Comparison of ENCODE assay signal across 12 cellular contexts in the genomic region with DNA sequence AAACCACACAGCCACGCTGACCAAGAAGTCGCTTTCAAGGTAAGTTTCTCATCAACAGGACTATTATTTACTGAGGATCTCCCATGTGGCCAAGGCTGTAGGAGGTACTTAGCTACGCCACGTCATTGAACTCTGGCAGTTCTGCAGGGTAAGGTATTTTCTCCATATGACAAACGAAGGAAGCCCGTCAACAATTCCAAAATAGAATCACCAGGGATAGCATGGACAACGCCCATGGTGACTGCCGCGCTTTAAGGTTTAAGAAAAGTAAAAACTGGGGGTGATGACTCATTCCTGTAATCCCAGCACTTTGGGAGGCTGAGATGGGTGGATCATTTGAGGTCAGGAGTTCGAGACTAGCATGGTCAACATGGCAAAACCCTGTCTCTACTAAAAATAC. TPM values are rescaled to one million over a fixed set of nuclear protein-coding genes. Genes with fewer than 3 reads are reported as not detected.
DNase-seq lines count a peak whose midpoint lies in the region; ATAC-seq, FAIRE-seq and TF ChIP-seq lines count a peak whose summit lies in the region.
"Had no signal": no experiment of that assay in that cellular context is flagged by ENCODE, and none has a peak within 500 bp of the region (broad histone marks: within the 10 kb centered on the region; RNA-seq: fewer than 3 reads in every experiment).

No MANE protein-coding gene starts in this region.

- peaks cover 51% of the 10 kb centered on the region for H3K36me3 Mint-ChIP-seq in activated CD8-positive, alpha-beta T cell treated with anti-CD3 and anti-CD28 coated beads, Interleukin-2, amount 10 ng/mL, durations not matched to agents 7 days and 5 days (ENCODE audit: low read depth)
- peaks cover 22% of the 10 kb centered on the region for H3K36me3 Mint-ChIP-seq in activated CD8-positive, alpha-beta T cell treated with anti-CD3 and anti-CD28 coated beads for 36 hours (ENCODE audit: low read depth)

- no peak for ATAC-seq in activated CD8-positive, alpha-beta T cell treated with anti-CD3 and anti-CD28 coated beads, Interleukin-2, amount 10 ng/mL, durations not matched to agents 7 days and 5 days
- ATAC-seq in activated CD8-positive, alpha-beta T cell treated with anti-CD3 and anti-CD28 coated beads for 36 hours: no peak
- ATAC-seq in lower lobe of right lung: no peak
- ATAC-seq: naive thymus-derived CD4-positive, alpha-beta T cell had no signal

- no peak for TF ChIP-seq POLR2A in transverse colon (IDR thresholded peaks at IDR 0.05)

- H3K4me1 ChIP-seq in lower lobe of right lung (peaks cover 85% of the 10 kb centered on the region), transverse colon (peaks cover 33 to 62% (median 44%) of the 10 kb centered on the region in 4 donors)

- in situ Hi-C loops in transverse colon (cut with MboI; ENCODE audit: low pct_ligation_motif_present in 1 of 4, low pct_unique_long_range_greater_than_20kb in 1 of 4, low sequenced_read_pairs in 3 of 4): no loop called here

- no peak for FAIRE-seq in bronchial epithelial cell (lab: Jason Lieb, UNC)
- FAIRE-seq: TTC549 had no signal

- H3K27ac Mint-ChIP-seq in activated CD8-positive, alpha-beta T cell treated with anti-CD3 and anti-CD28 coated beads, Interleukin-2, amount 10 ng/mL, durations not matched to agents 7 days and 5 days: peak overlapping the region; percentile 39
- H3K27ac Mint-ChIP-seq in activated CD8-positive, alpha-beta T cell treated with anti-CD3 and anti-CD28 coated beads for 36 hours: no peak overlapping the region

- no peaks in the 10 kb centered on the region for H3K27me3 ChIP-seq in bronchial epithelial cell (ENCODE audit: control insufficient read depth, insufficient read depth, low read length)
- no peaks in the 10 kb centered on the region for H3K27me3 ChIP-seq in lower lobe of right lung (ENCODE audit: low read depth)
- no peaks in the 10 kb centered on the region for H3K27me3 ChIP-seq in transverse colon

- TF ChIP-seq CTCF in activated CD8-positive, alpha-beta T cell treated with anti-CD3 and anti-CD28 coated beads for 36 hours (IDR thresholded peaks at IDR 0.05): no peak
- TF ChIP-seq CTCF in bronchial epithelial cell (IDR thresholded peaks at IDR 0.05; ENCODE audit: insufficient read depth, low read length, severe bottlenecking) (no peak), lower lobe of right lung (IDR thresholded peaks at IDR 0.05) (no peak), transverse colon (IDR thresholded peaks at IDR 0.05) (no peak)

- intact Hi-C loops in activated CD8-positive, alpha-beta T cell treated with anti-CD3 and anti-CD28 coated beads for 36 hours (cut with micrococcal nuclease): no loop called here
- intact Hi-C loops in lower lobe of right lung (cut with DNase I) (no loop called here), transverse colon (cut with DNase I; ENCODE audit: low total_unique reads) (no loop called here)

- DNase-seq in activated CD8-positive, alpha-beta T cell treated with anti-CD3 and anti-CD28 coated beads, Interleukin-2, amount 10 ng/mL, durations not matched to agents 7 days and 5 days: no peak
- DNase-seq in activated CD8-positive, alpha-beta T cell treated with anti-CD3 and anti-CD28 coated beads for 36 hours: no peak
- DNase-seq in bronchial epithelial cell (ENCODE audit: low read depth) (peak; percentile 87), lower lobe of right lung (peak; percentile 10), transverse colon (no peak), NCI-H2081 (lab: John Stamatoyannopoulos, UW) (no peak)
- no peak for DNase-seq in activated CD4-positive, alpha-beta T cell treated with anti-CD3 and anti-CD28 coated beads for 48 hours
- DNase-seq in stimulated activated CD4-positive, alpha-beta T cell treated with anti-CD3 and anti-CD28 coated beads, Interleukin-15, amount 100 ng/mL, for 24 hours: no peak
- DNase-seq: naive thymus-derived CD4-positive, alpha-beta T cell had no signal

- peaks cover 77% of the 10 kb centered on the region for H3K4me1 Mint-ChIP-seq in activated CD8-positive, alpha-beta T cell treated with anti-CD3 and anti-CD28 coated beads, Interleukin-2, amount 10 ng/mL, durations not matched to agents 7 days and 5 days (ENCODE audit: low read depth)
- peaks cover 38% of the 10 kb centered on the region for H3K4me1 Mint-ChIP-seq in activated CD8-positive, alpha-beta T cell treated with anti-CD3 and anti-CD28 coated beads for 36 hours (ENCODE audit: low read depth)

- no peak overlapping the region for H3K4me3 ChIP-seq in bronchial epithelial cell (ENCODE audit: low read depth, low read length)
- no peak overlapping the region for H3K4me3 ChIP-seq in lower lobe of right lung
- no peak overlapping the region for H3K4me3 ChIP-seq in transverse colon

- POLR2A ChIA-PET in activated CD8-positive, alpha-beta T cell treated with anti-CD3 and anti-CD28 coated beads, Interleukin-2, amount 10 ng/mL, durations not matched to agents 7 days and 5 days (lab: Charles Lee): no interaction called here
- POLR2A ChIA-PET in activated CD8-positive, alpha-beta T cell treated with anti-CD3 and anti-CD28 coated beads for 36 hours (lab: Charles Lee): interaction anchor here (1.2 to 3.3 kb wide), 2 partner anchors 9 to 22 kb away, joined by 3 to 14 read pairs; no protein-coding TSS in a partner anchor

- no peaks in the 10 kb centered on the region for H3K9me3 Mint-ChIP-seq in activated CD8-positive, alpha-beta T cell treated with anti-CD3 and anti-CD28 coated beads, Interleukin-2, amount 10 ng/mL, durations not matched to agents 7 days and 5 days (ENCODE audit: insufficient read depth)
- no peaks in the 10 kb centered on the region for H3K9me3 Mint-ChIP-seq in activated CD8-positive, alpha-beta T cell treated with anti-CD3 and anti-CD28 coated beads for 36 hours
- H3K9me3 Mint-ChIP-seq: naive thymus-derived CD4-positive, alpha-beta T cell had no signal

- CTCF ChIA-PET in activated CD8-positive, alpha-beta T cell treated with anti-CD3 and anti-CD28 coated beads, Interleukin-2, amount 10 ng/mL, durations not matched to agents 7 days and 5 days (lab: Charles Lee): no interaction called here
- CTCF ChIA-PET in activated CD8-positive, alpha-beta T cell treated with anti-CD3 and anti-CD28 coated beads for 36 hours (lab: Charles Lee): no interaction called here

- peak overlapping the region; percentile 88 for H3K27ac ChIP-seq in lower lobe of right lung
- H3K27ac ChIP-seq in transverse colon: peak overlapping the region; percentile 83 to 86 (median 84)
- H3K27ac ChIP-seq: 22Rv1, KMS-11 had no signal

- H3K36me3 ChIP-seq in bronchial epithelial cell (ENCODE audit: control insufficient read depth, insufficient read depth, low read length): peaks cover 22% of the 10 kb centered on the region
- H3K36me3 ChIP-seq in lower lobe of right lung: peaks cover 33% of the 10 kb centered on the region
- no peaks in the 10 kb centered on the region for H3K36me3 ChIP-seq in transverse colon

- H3K4me3 Mint-ChIP-seq in activated CD8-positive, alpha-beta T cell treated with anti-CD3 and anti-CD28 coated beads, Interleukin-2, amount 10 ng/mL, durations not matched to agents 7 days and 5 days: no peak overlapping the region
- no peak overlapping the region for H3K4me3 Mint-ChIP-seq in activated CD8-positive, alpha-beta T cell treated with anti-CD3 and anti-CD28 coated beads for 36 hours
- H3K4me3 Mint-ChIP-seq: naive thymus-derived CD4-positive, alpha-beta T cell had no signal

- no peaks in the 10 kb centered on the region for H3K9me3 ChIP-seq in lower lobe of right lung
- H3K9me3 ChIP-seq in transverse colon: no peaks in the 10 kb centered on the region

- TF ChIP-seq EP300 in transverse colon (IDR thresholded peaks at IDR 0.05; ENCODE audit: low read depth): no peak

- 86 to 100% methylated on average over 1 to 10 of the region's 10 CpGs for WGBS in transverse colon (ENCODE audit: low coverage in 1 of 2), 2 donors

- H3K27me3 Mint-ChIP-seq in activated CD8-positive, alpha-beta T cell treated with anti-CD3 and anti-CD28 coated beads, Interleukin-2, amount 10 ng/mL, durations not matched to agents 7 days and 5 days (ENCODE audit: low read depth): no peaks in the 10 kb centered on the region
- no peaks in the 10 kb centered on the region for H3K27me3 Mint-ChIP-seq in activated CD8-positive, alpha-beta T cell treated with anti-CD3 and anti-CD28 coated beads for 36 hours
- H3K27me3 Mint-ChIP-seq: naive thymus-derived CD4-positive, alpha-beta T cell had no signal

RNA-seq across cellular contexts. Expression of a gene that starts 28.6 kb away (rescaled TPM):
- total RNA-seq in activated CD8-positive, alpha-beta T cell treated with anti-CD3 and anti-CD28 coated beads, Interleukin-2, amount 10 ng/mL, durations not matched to agents 7 days and 5 days: 10 to 100 TPM; 27.5 to 29.8 TPM
- 10 to 100 TPM; 33.0 to 34.5 TPM for total RNA-seq in activated CD8-positive, alpha-beta T cell treated with anti-CD3 and anti-CD28 coated beads for 36 hours
- 7.1 and 8.1 TPM in 2 replicates for total RNA-seq in bronchial epithelial cell
- total RNA-seq in lower lobe of right lung: 45.6 TPM
- 10 to 100 TPM; 15.0 to 39.0 (median 18.9) TPM for total RNA-seq in transverse colon

RNA-seq across cellular contexts. Expression of a gene that starts 51.1 kb away (rescaled TPM):
- not detected for total RNA-seq in activated CD8-positive, alpha-beta T cell treated with anti-CD3 and anti-CD28 coated beads, Interleukin-2, amount 10 ng/mL, durations not matched to agents 7 days and 5 days
- total RNA-seq in activated CD8-positive, alpha-beta T cell treated with anti-CD3 and anti-CD28 coated beads for 36 hours: not detected
- total RNA-seq in bronchial epithelial cell (not detected in 2 replicates), lower lobe of right lung (not detected), transverse colon (1 to 10 TPM in 3 of 4 donors, not detected in 1; 3.7 to 7.1 (median 4.4) TPM)
- total RNA-seq: naive thymus-derived CD4-positive, alpha-beta T cell had no signal

Comparison
In these comparisons a context has a peak if more than half of its experiments do, and no peak if none do; other contexts are left out.
1. DNase-seq: peak in bronchial epithelial cell (single experiment) and lower lobe of right lung (single experiment); none in activated CD8-positive, alpha-beta T cell treated with anti-CD3 and anti-CD28 coated beads, Interleukin-2, amount 10 ng/mL, durations not matched to agents 7 days and 5 days (single experiment), activated CD8-positive, alpha-beta T cell treated with anti-CD3 and anti-CD28 coated beads for 36 hours (single experiment), transverse colon (single experiment), activated CD4-positive, alpha-beta T cell treated with anti-CD3 and anti-CD28 coated beads for 48 hours (single experiment), NCI-H2081 (0 of 2) and stimulated activated CD4-positive, alpha-beta T cell treated with anti-CD3 and anti-CD28 coated beads, Interleukin-15, amount 100 ng/mL, for 24 hours (single experiment).